Comparison of ENCODE assay signal across 19 cellular contexts in the genomic region with DNA sequence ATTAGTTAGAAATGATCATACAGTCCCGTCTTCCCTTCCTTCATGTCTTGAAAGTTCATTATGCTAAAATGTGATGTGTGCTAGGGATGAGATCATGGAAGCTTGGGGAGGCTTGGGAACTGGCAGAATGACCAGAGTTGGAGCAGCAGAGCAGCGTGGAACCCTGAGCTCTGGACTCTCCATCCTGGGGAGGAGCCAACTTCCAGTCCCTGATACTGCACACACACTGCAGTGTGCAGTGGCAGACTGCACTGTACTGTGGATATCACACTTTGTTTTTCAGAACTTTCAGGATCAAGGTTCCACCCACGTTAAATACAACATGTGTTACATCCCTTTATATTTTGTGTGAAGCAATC.
"Had no signal": no experiment of that assay in that cellular context is flagged by ENCODE, and none has a peak within 500 bp of the region (broad histone marks: within the 10 kb centered on the region; RNA-seq: fewer than 3 reads in every experiment).

No MANE protein-coding gene starts in this region.

- DNase-seq: activated CD4-positive, alpha-beta T cell treated with anti-CD3 and anti-CD28 coated beads, Interleukin-2, amount 10 ng/mL, durations not matched to agents 24 days and 14 days; activated CD8-positive, alpha-beta memory T cell treated with anti-CD3 and anti-CD28 coated beads, Interleukin-2, amount 50 U/mL, for 48 hours; activated naive CD8-positive, alpha-beta T cell treated with anti-CD3 and anti-CD28 coated beads, Interleukin-2, amount 10 ng/mL, durations not matched to agents 7 days and 5 days; brain microvascular endothelial cell; cortex of kidney; effector CD4-positive, alpha-beta T cell; hippocampal formation; kidney; right cardiac atrium; stimulated activated CD4-positive, alpha-beta T cell treated with anti-CD3 and anti-CD28 coated beads, Interleukin-4, amount 100 ng/mL, for 4 hours; stimulated activated CD8-positive, alpha-beta memory T cell treated with anti-CD3 and anti-CD28 coated beads, Interleukin-4, amount 100 ng/mL, for 48 hours; stimulated activated naive CD4-positive, alpha-beta T cell treated with Interleukin-2 at 50 U/mL for 16 hours; T-helper 17 cell; transverse colon had no signal

- FAIRE-seq: kidney had no signal

- H3K27me3 Mint-ChIP-seq: activated naive CD8-positive, alpha-beta T cell treated with anti-CD3 and anti-CD28 coated beads, Interleukin-2, amount 10 ng/mL, durations not matched to agents 7 days and 5 days had no signal

- H3K36me3 ChIP-seq: brain microvascular endothelial cell, esophagus muscularis mucosa, transverse colon had no signal

- H3K4me3 Mint-ChIP-seq: activated CD4-positive, alpha-beta T cell treated with anti-CD3 and anti-CD28 coated beads, Interleukin-2, amount 10 ng/mL, durations not matched to agents 24 days and 14 days; activated naive CD8-positive, alpha-beta T cell treated with anti-CD3 and anti-CD28 coated beads, Interleukin-2, amount 10 ng/mL, durations not matched to agents 7 days and 5 days; mesothelial cell of epicardium; T-helper 17 cell; WTC11 had no signal

- H3K27ac Mint-ChIP-seq: activated CD4-positive, alpha-beta T cell treated with anti-CD3 and anti-CD28 coated beads, Interleukin-2, amount 10 ng/mL, durations not matched to agents 24 days and 14 days; activated naive CD8-positive, alpha-beta T cell treated with anti-CD3 and anti-CD28 coated beads, Interleukin-2, amount 10 ng/mL, durations not matched to agents 7 days and 5 days; mesothelial cell of epicardium; T-helper 17 cell; WTC11 had no signal

- H3K9me3 Mint-ChIP-seq: activated CD4-positive, alpha-beta T cell treated with anti-CD3 and anti-CD28 coated beads, Interleukin-2, amount 10 ng/mL, durations not matched to agents 24 days and 14 days had no signal

- H3K4me2 ChIP-seq: smooth muscle cell had no signal

- H3K27ac ChIP-seq: brain microvascular endothelial cell, esophagus muscularis mucosa, transverse colon had no signal

- H3K36me3 Mint-ChIP-seq: activated naive CD8-positive, alpha-beta T cell treated with anti-CD3 and anti-CD28 coated beads, Interleukin-2, amount 10 ng/mL, durations not matched to agents 7 days and 5 days had no signal

- H3K27me3 ChIP-seq: brain microvascular endothelial cell, esophagus muscularis mucosa, transverse colon had no signal

- ATAC-seq: T-helper 17 cell, WTC11 had no signal

- H3K4me1 Mint-ChIP-seq: activated CD4-positive, alpha-beta T cell treated with anti-CD3 and anti-CD28 coated beads, Interleukin-2, amount 10 ng/mL, durations not matched to agents 24 days and 14 days; activated naive CD8-positive, alpha-beta T cell treated with anti-CD3 and anti-CD28 coated beads, Interleukin-2, amount 10 ng/mL, durations not matched to agents 7 days and 5 days; mesothelial cell of epicardium; T-helper 17 cell had no signal

- H3K9me3 ChIP-seq: transverse colon had no signal

- H3K4me3 ChIP-seq: esophagus muscularis mucosa, lung, smooth muscle cell, transverse colon had no signal
